In the genomic region with DNA sequence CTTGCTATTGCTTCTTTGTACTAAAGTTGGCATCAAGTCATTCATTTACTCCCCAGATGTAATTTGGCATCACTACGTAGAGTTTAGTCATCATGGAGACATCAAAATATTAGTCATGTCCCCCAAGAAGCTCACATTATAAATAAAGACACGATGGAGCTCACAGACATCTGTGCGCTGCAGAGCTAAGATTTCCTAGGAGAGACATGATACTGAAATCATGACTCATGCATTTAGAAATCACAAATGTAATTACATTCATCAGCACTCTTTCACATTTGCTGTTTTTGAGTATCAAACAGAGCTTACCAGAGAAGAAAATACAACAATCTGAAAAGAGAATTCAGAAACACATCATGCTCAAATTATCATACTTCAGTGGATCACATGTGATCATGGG, we compare ENCODE assay signal across 16 cellular contexts.
A peak's percentile ranks its signal among the peaks of the same experiment; 100 is the strongest.
DNase-seq lines count a peak whose midpoint lies in the region; FAIRE-seq and TF ChIP-seq lines count a peak whose summit lies in the region.
"Had no signal": no experiment of that assay in that cellular context is flagged by ENCODE, and none has a peak within 500 bp of the region (broad histone marks: within the 10 kb centered on the region; RNA-seq: fewer than 3 reads in every experiment).

No MANE protein-coding gene starts in this region.

- H3K4ac ChIP-seq in trophoblast cell (ENCODE audit: low read depth, low read length): no peak overlapping the region

- TF ChIP-seq CTCF in fibroblast of lung (conservative IDR thresholded peaks at IDR 0.05 in 1 of 2, IDR thresholded peaks at IDR 0.05 in 1 of 2; ENCODE audit: low read depth in 1 of 2, low read length in 2 of 2) (no peak), osteocyte (IDR thresholded peaks at IDR 0.05) (no peak)

- no peak overlapping the region for H4K91ac ChIP-seq in trophoblast cell (ENCODE audit: low read depth, low read length)

- H2BK5ac ChIP-seq in trophoblast cell (ENCODE audit: low read depth, low read length, poor library complexity): no peak overlapping the region

- H3K27ac Mint-ChIP-seq in osteocyte (ENCODE audit: unreplicated experiment): peak overlapping the region; percentile 77
- H3K27ac Mint-ChIP-seq: stimulated activated naive CD8-positive, alpha-beta T cell treated with anti-CD3 and anti-CD28 coated beads, Interleukin-15, Interleukin-2, amounts not matched to agents 100 ng/mL and 50 ng/mL, for 24 hours; T-helper 1 cell treated with Interleukin-12 subunit alpha and Interleukin-12 subunit beta and Interleukin-4 antibody, amounts not matched to agents 30 μg/mL and 1 μg/mL, for 36 hours had no signal

- H3K9me3 Mint-ChIP-seq in osteocyte (ENCODE audit: unreplicated experiment): peaks cover 10% of the 10 kb centered on the region
- H3K9me3 Mint-ChIP-seq: T-helper 1 cell treated with Interleukin-12 subunit alpha and Interleukin-12 subunit beta and Interleukin-4 antibody, amounts not matched to agents 30 μg/mL and 1 μg/mL, for 36 hours had no signal

- no peaks in the 10 kb centered on the region for H3K36me3 Mint-ChIP-seq in osteocyte (ENCODE audit: unreplicated experiment)

- H4K12ac ChIP-seq in trophoblast cell (ENCODE audit: low read depth, low read length): no peak overlapping the region

- no peaks in the 10 kb centered on the region for H3K27me3 ChIP-seq in fibroblast of lung (ENCODE audit: control insufficient read depth, insufficient read depth, low read length)
- no peaks in the 10 kb centered on the region for H3K27me3 ChIP-seq in small intestine (ENCODE audit: control insufficient read depth in 2 of 2, insufficient read depth in 2 of 2, low read length in 2 of 2)
- H3K27me3 ChIP-seq in trophoblast cell (ENCODE audit: insufficient read depth, low read length): no peaks in the 10 kb centered on the region
- H3K27me3 ChIP-seq: hepatocyte had no signal

- H3K27me3 Mint-ChIP-seq in osteocyte (ENCODE audit: unreplicated experiment): no peaks in the 10 kb centered on the region
- H3K27me3 Mint-ChIP-seq: stimulated activated naive CD8-positive, alpha-beta T cell treated with anti-CD3 and anti-CD28 coated beads, Interleukin-15, Interleukin-2, amounts not matched to agents 100 ng/mL and 50 ng/mL, for 24 hours had no signal

- no peaks in the 10 kb centered on the region for H3K9me3 ChIP-seq in fibroblast of lung (ENCODE audit: control insufficient read depth, insufficient read depth, low read depth, low read length)
- no peaks in the 10 kb centered on the region for H3K9me3 ChIP-seq in small intestine (ENCODE audit: control insufficient read depth, low read depth)
- no peaks in the 10 kb centered on the region for H3K9me3 ChIP-seq in trophoblast cell (ENCODE audit: insufficient read depth, low read depth, low read length)

- H3K36me3 ChIP-seq in fibroblast of lung (ENCODE audit: control insufficient read depth, insufficient read depth, low read length) (no peaks in the 10 kb centered on the region), small intestine (ENCODE audit: control insufficient read depth in 2 of 2, insufficient read depth in 2 of 2, low read length in 2 of 2) (no peaks in the 10 kb centered on the region), trophoblast cell (ENCODE audit: control insufficient read depth in 1 of 2, insufficient read depth in 2 of 2, low read length in 2 of 2) (no peaks in the 10 kb centered on the region)

- FAIRE-seq in RCC 7860 (lab: Jason Lieb, UNC) (peak; percentile 27), small intestine (lab: Jason Lieb, UNC) (no peak)
- FAIRE-seq: K562 had no signal

- DNase-seq in Daoy (ENCODE audit: low read depth) (peak; percentile 68), RCC 7860 (ENCODE audit: low spot score) (peak; percentile 68), fibroblast of lung (ENCODE audit: low read depth in 2 of 2) (peak; percentile 96 to 98), osteocyte (ENCODE audit: extremely low spot score, unreplicated experiment) (no peak), UCSD-AML1 (lab: John Stamatoyannopoulos, UW; ENCODE audit: unreplicated experiment) (no peak), small intestine (no peak), DMS53 treated with DMSO at 0.1 percent for 48 hours (lab: John Stamatoyannopoulos, UW; ENCODE audit: unreplicated experiment) (no peak), trophoblast cell (no peak)
- DNase-seq: activated CD4-positive, alpha-beta T cell treated with anti-CD3 and anti-CD28 coated beads, Interleukin-2, amount 50 U/mL, for 48 hours; activated naive CD4-positive, alpha-beta T cell treated with Interleukin-2 at 50 U/mL for 16 hours; COR-L47; NCI-H2029 had no signal

- H3K23ac ChIP-seq in trophoblast cell (ENCODE audit: low read length): no peak overlapping the region

- no peak overlapping the region for H2BK12ac ChIP-seq in trophoblast cell (ENCODE audit: low read length)

- H3K27ac ChIP-seq in fibroblast of lung (ENCODE audit: insufficient read depth, low read length) (no peak overlapping the region), small intestine (ENCODE audit: low read depth in 1 of 2, low read length in 1 of 2) (no peak overlapping the region), trophoblast cell (ENCODE audit: low read depth, low read length) (no peak overlapping the region)
- H3K27ac ChIP-seq: hepatocyte had no signal

- no peak overlapping the region for H2BK120ac ChIP-seq in trophoblast cell (ENCODE audit: insufficient read depth, low read length, poor library complexity)

- H3K4me1 Mint-ChIP-seq in osteocyte (ENCODE audit: unreplicated experiment): peaks cover 20% of the 10 kb centered on the region

- H3K79me2 ChIP-seq in fibroblast of lung (ENCODE audit: control insufficient read depth, insufficient read depth, low read length) (no peaks in the 10 kb centered on the region), trophoblast cell (ENCODE audit: control insufficient read depth, insufficient read depth, low read length, poor library complexity) (no peaks in the 10 kb centered on the region)
- H3K79me2 ChIP-seq: hepatocyte had no signal

- H3K14ac ChIP-seq in trophoblast cell (ENCODE audit: low read length): no peak overlapping the region

- no peak overlapping the region for H4K8ac ChIP-seq in trophoblast cell (ENCODE audit: low read depth, low read length)

- no peak overlapping the region for H3K18ac ChIP-seq in trophoblast cell (ENCODE audit: low read length)

- H3K4me1 ChIP-seq in fibroblast of lung (ENCODE audit: control insufficient read depth, extremely low read depth, insufficient read depth, low read length) (peaks cover 2% of the 10 kb centered on the region), small intestine (ENCODE audit: control insufficient read depth in 2 of 2, insufficient read depth in 1 of 2, low read depth in 1 of 2, low read length in 1 of 2) (no peaks in the 10 kb centered on the region), trophoblast cell (ENCODE audit: control insufficient read depth in 1 of 2, insufficient read depth in 2 of 2, low read length in 2 of 2) (no peaks in the 10 kb centered on the region)

- H3K79me1 ChIP-seq in trophoblast cell (ENCODE audit: low read length): no peaks in the 10 kb centered on the region

- 71 to 78% (median 71%) methylated on average over 3 of the region's 3 CpGs for WGBS in small intestine, 3 donors
- no CpG with 5 or more reads among the region's 3 CpGs for WGBS in trophoblast cell (ENCODE audit: extremely low coverage, insufficient coverage, insufficient read length)

- H2AFZ ChIP-seq in fibroblast of lung (ENCODE audit: low read length) (no peak overlapping the region), trophoblast cell (ENCODE audit: insufficient read depth, low read length, poor library complexity) (no peak overlapping the region)
- H2AFZ ChIP-seq: hepatocyte had no signal

- H3K4me3 Mint-ChIP-seq in osteocyte (ENCODE audit: unreplicated experiment): no peak overlapping the region
- H3K4me3 Mint-ChIP-seq: stimulated activated naive CD8-positive, alpha-beta T cell treated with anti-CD3 and anti-CD28 coated beads, Interleukin-15, Interleukin-2, amounts not matched to agents 100 ng/mL and 50 ng/mL, for 24 hours; T-helper 1 cell treated with Interleukin-12 subunit alpha and Interleukin-12 subunit beta and Interleukin-4 antibody, amounts not matched to agents 30 μg/mL and 1 μg/mL, for 36 hours had no signal

- H3K4me3 ChIP-seq in fibroblast of lung (replicated peaks in 1 of 4; ENCODE audit: control extremely low read depth in 1 of 4, insufficient read depth in 1 of 4, low read depth in 3 of 4, low read length in 4 of 4) (no peak overlapping the region), small intestine (ENCODE audit: low read depth in 1 of 2, low read length in 2 of 2) (no peak overlapping the region), trophoblast cell (ENCODE audit: low read depth, low read length) (no peak overlapping the region)
- H3K4me3 ChIP-seq: hepatocyte, K562 had no signal

- peak overlapping the region; percentile 42 for H3K4me2 ChIP-seq in fibroblast of lung (ENCODE audit: extremely low read depth, insufficient read depth, low read length)
- no peak overlapping the region for H3K4me2 ChIP-seq in trophoblast cell (ENCODE audit: low read length)
- H3K4me2 ChIP-seq: hepatocyte had no signal

- no peak overlapping the region for H2AK5ac ChIP-seq in trophoblast cell (ENCODE audit: low read length)

- H4K20me1 ChIP-seq in fibroblast of lung (ENCODE audit: control insufficient read depth, extremely low read depth, insufficient read depth, low read length): no peaks in the 10 kb centered on the region

- no peak overlapping the region for H3K9ac ChIP-seq in fibroblast of lung (ENCODE audit: insufficient read depth, low read length)
- H3K9ac ChIP-seq in trophoblast cell (ENCODE audit: low read length): no peak overlapping the region

Comparison
In these comparisons a context has a peak if more than half of its experiments do, and no peak if none do; other contexts are left out.
1. DNase-seq: peak in Daoy (single experiment), RCC 7860 (single experiment) and fibroblast of lung (2 of 2); none in osteocyte (single experiment), UCSD-AML1 (single experiment), small intestine (single experiment), DMS53 treated with DMSO at 0.1 percent for 48 hours (single experiment) and trophoblast cell (0 of 2).